In genomic region chr20:56391596-56392281, GRCh38 we compare ENCODE assay signal across 8 cellular contexts. TPM values are rescaled to one million over a fixed set of nuclear protein-coding genes. Genes with fewer than 3 reads are reported as not detected.
DNase-seq lines count a peak whose midpoint lies in the region; ATAC-seq and TF ChIP-seq lines count a peak whose summit lies in the region.

TSS of gene AURKA (minus strand) at chr20:56392215. CDS start at chr20:56388197, 4,018 bp downstream.

- H4K20me1 ChIP-seq in Karpas-422 (ENCODE audit: insufficient read depth, low read depth, low read length): peaks cover 5% of the 10 kb centered on the region; the same call in 1 of the 2 replicates

- H3K36me3 ChIP-seq in Karpas-422 (ENCODE audit: insufficient read depth, low read length): peaks cover 37% of the 10 kb centered on the region

- H3K4me2 ChIP-seq in Karpas-422 (ENCODE audit: low read depth, low read length, poor library complexity, severe bottlenecking): peak within 1 kb of the TSS; percentile 97

- DNase-seq in Karpas-422 (peak; percentile 49), caudate nucleus (lab: John Stamatoyannopoulos, UW) (peak in 1 of 61 donors; percentile 54), lung microvascular endothelial cell (ENCODE audit: low read depth in 2 of 2) (peak; percentile 11 to 19), mucosa of gallbladder (ENCODE audit: low spot score) (no peak), NCI-H1436 (lab: John Stamatoyannopoulos, UW) (no peak), AG08396 (ENCODE audit: low spot score) (no peak)

- H3K79me2 ChIP-seq in Karpas-422 (ENCODE audit: low read length): peaks cover 86% of the 10 kb centered on the region

- peak within 1 kb of the TSS; percentile 52; the same call in 1 of the 2 replicates for H2AFZ ChIP-seq in Karpas-422 (ENCODE audit: low read length)

- no peaks in the 10 kb centered on the region for H3K9me2 ChIP-seq in Karpas-422 (replicated peaks; ENCODE audit: insufficient read depth, low read length)

- TF ChIP-seq POLR2A in GM15510 (IDR thresholded peaks at IDR 0.05; ENCODE audit: borderline replicate concordance, extremely low read depth, insufficient read length): peak; percentile 25

- H3K4me3 ChIP-seq in Karpas-422 (ENCODE audit: low read length): peak within 1 kb of the TSS; percentile 97

- H3K9ac ChIP-seq in Karpas-422 (ENCODE audit: low read length): peak within 1 kb of the TSS; percentile 97

- no peaks in the 10 kb centered on the region for H3K27me3 ChIP-seq in Karpas-422 (ENCODE audit: low read length)

- ATAC-seq in GM21619 (IDR thresholded peaks at IDR 0.05; ENCODE audit: unreplicated experiment): peak; percentile 35

- no peaks in the 10 kb centered on the region for H3K9me3 ChIP-seq in Karpas-422 (ENCODE audit: low read length)

- peak within 1 kb of the TSS; percentile 82 for H3K27ac ChIP-seq in Karpas-422 (ENCODE audit: low read length)
- H3K27ac ChIP-seq in caudate nucleus (ENCODE audit: low read depth, low read length): peak within 1 kb of the TSS; percentile 92

- H3K4me1 ChIP-seq in Karpas-422 (ENCODE audit: low read length): peaks cover 25% of the 10 kb centered on the region

RNA-seq across cellular contexts. Expression of gene AURKA, which starts in this region (rescaled TPM):
- 46.8 and 53.8 TPM in 2 replicates for total RNA-seq in Karpas-422 (2014; rRNA removed; shearing (Covaris generic); ENCODE audit: low replicate concordance)
- 3.8 and 17.9 TPM in 2 replicates for total RNA-seq in lung microvascular endothelial cell
- total RNA-seq in mucosa of gallbladder: 4.6 TPM

Comparison
In these comparisons a context has a peak if more than half of its experiments do, and no peak if none do; other contexts are left out.
1. DNase-seq: peak in Karpas-422 (single experiment) and lung microvascular endothelial cell (2 of 2); none in mucosa of gallbladder (single experiment), NCI-H1436 (single experiment) and AG08396 (single experiment).